9 cellular contexts compared by ENCODE assay signal in genomic region chr2:88600038-88600465, GRCh38. TPM values are rescaled to one million over a fixed set of nuclear protein-coding genes. Genes with fewer than 3 reads are reported as not detected.
DNase-seq lines count a peak whose midpoint lies in the region; ATAC-seq and TF ChIP-seq lines count a peak whose summit lies in the region.
"Had no signal": no experiment of that assay in that cellular context is flagged by ENCODE, and none has a peak within 500 bp of the region (broad histone marks: within the 10 kb centered on the region; RNA-seq: fewer than 3 reads in every experiment).

No MANE protein-coding gene starts in this region.

- TF ChIP-seq CTCF in activated CD8-positive, alpha-beta T cell treated with anti-CD3 and anti-CD28 coated beads for 36 hours (IDR thresholded peaks at IDR 0.05), result no peak
- TF ChIP-seq CTCF in epithelial cell of proximal tubule (conservative IDR thresholded peaks at IDR 0.05; ENCODE audit: low read depth, low read length), result no peak

- H3K4me1 Mint-ChIP-seq in activated CD8-positive, alpha-beta T cell treated with anti-CD3 and anti-CD28 coated beads for 36 hours (ENCODE audit: low read depth), result peaks cover 42% of the 10 kb centered on the region
- peaks cover 26 to 63% (median 53%) of the 10 kb centered on the region in 7 donors for H3K4me1 Mint-ChIP-seq in naive thymus-derived CD4-positive, alpha-beta T cell

- CTCF ChIA-PET in activated CD8-positive, alpha-beta T cell treated with anti-CD3 and anti-CD28 coated beads for 36 hours (lab: Charles Lee), result interaction anchor here (0.9 to 2.2 kb wide), 3 partner anchors 9 to 72 kb away, joined by 3 to 11 read pairs (median 3); no protein-coding TSS in a partner anchor
- CTCF ChIA-PET in naive thymus-derived CD4-positive, alpha-beta T cell (lab: Charles Lee), result interaction anchor here (1.1 kb wide), 1 partner anchor 10 kb away, joined by 5 read pairs; no protein-coding TSS in a partner anchor

- H3K4me3 ChIP-seq in BLaER1 treated with 17β-estradiol and CSF1 and Interleukin-3, amounts not matched to agents 10 nM and 100 nM, result peak overlapping the region in 1 of 10 experiments; percentile 33; a peak in 2 of 20 replicates
- H3K4me3 ChIP-seq in epithelial cell of proximal tubule (ENCODE audit: low read depth, low read length), result no peak overlapping the region
- H3K4me3 ChIP-seq in naive thymus-derived CD4-positive, alpha-beta T cell (ENCODE audit: low read length), result no peak overlapping the region

- no peaks in the 10 kb centered on the region for H3K27me3 ChIP-seq in BLaER1 treated with 17β-estradiol and CSF1 and Interleukin-3, amounts not matched to agents 10 nM and 100 nM
- H3K27me3 ChIP-seq in naive thymus-derived CD4-positive, alpha-beta T cell (ENCODE audit: control insufficient read depth in 2 of 2, insufficient read depth in 2 of 2, low read length in 2 of 2), result no peaks in the 10 kb centered on the region

- H3K27ac Mint-ChIP-seq in activated CD8-positive, alpha-beta T cell treated with anti-CD3 and anti-CD28 coated beads for 36 hours, result peak overlapping the region; percentile 34
- peak overlapping the region in 7 of 9 donors; percentile 6 to 81 (median 31) for H3K27ac Mint-ChIP-seq in naive thymus-derived CD4-positive, alpha-beta T cell

- H3K9ac ChIP-seq in BLaER1 treated with 17β-estradiol and CSF1 and Interleukin-3, amounts not matched to agents 10 nM and 100 nM, result peak overlapping the region in 4 of 11 experiments; percentile 12 to 56 (median 22); a peak in 3 of 22 replicates

- DNase-seq in NCI-H446 (lab: John Stamatoyannopoulos, UW) (peak; percentile 72 to 88), epithelial cell of proximal tubule (ENCODE audit: low read depth) (peak; percentile 100), ureter (ENCODE audit: low spot score) (peak; percentile 45)
- peak; percentile 73 for DNase-seq in activated CD8-positive, alpha-beta T cell treated with anti-CD3 and anti-CD28 coated beads for 36 hours
- peak in 7 of 9 donors; percentile 9 to 81 (median 28) for DNase-seq in naive thymus-derived CD4-positive, alpha-beta T cell

- peak overlapping the region in 10 of 11 experiments; percentile 5 to 72 (median 41); a peak in 14 of 22 replicates for H3K27ac ChIP-seq in BLaER1 treated with 17β-estradiol and CSF1 and Interleukin-3, amounts not matched to agents 10 nM and 100 nM
- no peak overlapping the region for H3K27ac ChIP-seq in naive thymus-derived CD4-positive, alpha-beta T cell (ENCODE audit: low read depth, low read length)
- H3K27ac ChIP-seq: VCaP had no signal

- no peaks in the 10 kb centered on the region for H3K9me3 Mint-ChIP-seq in activated CD8-positive, alpha-beta T cell treated with anti-CD3 and anti-CD28 coated beads for 36 hours
- no peaks in the 10 kb centered on the region for H3K9me3 Mint-ChIP-seq in naive thymus-derived CD4-positive, alpha-beta T cell

- peak overlapping the region; percentile 54 to 92 (median 66) for H3K4me2 ChIP-seq in BLaER1 treated with 17β-estradiol and CSF1 and Interleukin-3, amounts not matched to agents 10 nM and 100 nM

- H3K4me3 Mint-ChIP-seq in activated CD8-positive, alpha-beta T cell treated with anti-CD3 and anti-CD28 coated beads for 36 hours, result no peak overlapping the region
- H3K4me3 Mint-ChIP-seq in naive thymus-derived CD4-positive, alpha-beta T cell, result peak overlapping the region in 1 of 10 donors; percentile 40

- H3K36me3 ChIP-seq in BLaER1 treated with 17β-estradiol and CSF1 and Interleukin-3, amounts not matched to agents 10 nM and 100 nM, result peaks cover 0 to 39% (median 15%) of the 10 kb centered on the region in 11 experiments; a peak in 14 of 22 replicates
- no peaks in the 10 kb centered on the region for H3K36me3 ChIP-seq in naive thymus-derived CD4-positive, alpha-beta T cell (ENCODE audit: control insufficient read depth in 2 of 3, insufficient read depth in 3 of 3, low read length in 3 of 3)

- H3K4me1 ChIP-seq in BLaER1 treated with 17β-estradiol and CSF1 and Interleukin-3, amounts not matched to agents 10 nM and 100 nM, result peaks cover 42 to 90% (median 73%) of the 10 kb centered on the region in 10 experiments
- peaks cover 0 to 5% of the 10 kb centered on the region in 2 donors for H3K4me1 ChIP-seq in naive thymus-derived CD4-positive, alpha-beta T cell (ENCODE audit: control insufficient read depth in 2 of 2, insufficient read depth in 2 of 2, low read length in 2 of 2)

- H3K36me3 Mint-ChIP-seq in activated CD8-positive, alpha-beta T cell treated with anti-CD3 and anti-CD28 coated beads for 36 hours (ENCODE audit: low read depth), result no peaks in the 10 kb centered on the region
- peaks cover 5 to 9% (median 7%) of the 10 kb centered on the region in 5 donors for H3K36me3 Mint-ChIP-seq in naive thymus-derived CD4-positive, alpha-beta T cell

- POLR2A ChIA-PET in activated CD8-positive, alpha-beta T cell treated with anti-CD3 and anti-CD28 coated beads for 36 hours (lab: Charles Lee), result interaction anchor here (1.2 to 2.2 kb wide), 3 partner anchors 9 to 92 kb away, joined by 3 to 11 read pairs (median 6); partner anchors contain the start of genes EIF2AK3 and RPIA
- POLR2A ChIA-PET in naive thymus-derived CD4-positive, alpha-beta T cell (lab: Charles Lee), result no interaction called here

- no peaks in the 10 kb centered on the region for H3K27me3 Mint-ChIP-seq in activated CD8-positive, alpha-beta T cell treated with anti-CD3 and anti-CD28 coated beads for 36 hours
- no peaks in the 10 kb centered on the region for H3K27me3 Mint-ChIP-seq in naive thymus-derived CD4-positive, alpha-beta T cell

- H3K9me3 ChIP-seq in BLaER1 treated with 17β-estradiol and CSF1 and Interleukin-3, amounts not matched to agents 10 nM and 100 nM (replicated peaks in 1 of 11), result peaks cover 0 to 14% (median 0%) of the 10 kb centered on the region in 11 experiments; a peak in 3 of 22 replicates
- H3K9me3 ChIP-seq in naive thymus-derived CD4-positive, alpha-beta T cell (ENCODE audit: control insufficient read depth in 2 of 3, low read length in 3 of 3), result no peaks in the 10 kb centered on the region

- intact Hi-C loops in activated CD8-positive, alpha-beta T cell treated with anti-CD3 and anti-CD28 coated beads for 36 hours (cut with micrococcal nuclease), result no loop called here
- intact Hi-C loops in naive thymus-derived CD4-positive, alpha-beta T cell (cut with micrococcal nuclease), result loop anchor here (1.0 to 2.0 kb wide), 5 partner anchors 9 to 91 kb away; partner anchors contain the start of genes EIF2AK3 (in 2 of the 2) and RPIA (in 1 of the 2)

- ATAC-seq in GM19023 (IDR thresholded peaks at IDR 0.05; ENCODE audit: unreplicated experiment) (peak; percentile 99), HG03103 (IDR thresholded peaks at IDR 0.05; ENCODE audit: low read depth, unreplicated experiment) (peak; percentile 98)
- ATAC-seq in activated CD8-positive, alpha-beta T cell treated with anti-CD3 and anti-CD28 coated beads for 36 hours, result peak; percentile 99
- ATAC-seq in naive thymus-derived CD4-positive, alpha-beta T cell, result peak; percentile 96

- H4K20me1 ChIP-seq in BLaER1 treated with 17β-estradiol and CSF1 and Interleukin-3, amounts not matched to agents 10 nM and 100 nM, result peaks cover 0 to 24% (median 0%) of the 10 kb centered on the region in 11 experiments; a peak in 2 of 22 replicates

RNA-seq across cellular contexts. Expression of gene EIF2AK3, which starts 27.2 kb away (rescaled TPM):
- total RNA-seq in activated CD8-positive, alpha-beta T cell treated with anti-CD3 and anti-CD28 coated beads for 36 hours, result 10 to 100 TPM; 14.9 to 17.4 TPM
- total RNA-seq in epithelial cell of proximal tubule (11.3 and 12.3 TPM in 2 replicates), ureter (30.2 TPM)
- 10 to 100 TPM; 26.1 to 36.5 (median 28.6) TPM for total RNA-seq in naive thymus-derived CD4-positive, alpha-beta T cell
- polyA plus RNA-seq in naive thymus-derived CD4-positive, alpha-beta T cell, result 10 to 100 TPM in 1 of 2 donors, 1 to 10 TPM in 1; 3.2 to 11.2 TPM

Comparison
In these comparisons a context has a peak if more than half of its experiments do, and no peak if none do; other contexts are left out.
1. DNase-seq: peak in every context shown above with its lines; median percentile 100 in epithelial cell of proximal tubule; 80 in NCI-H446; 73 in activated CD8-positive, alpha-beta T cell treated with anti-CD3 and anti-CD28 coated beads for 36 hours; 45 in ureter; 28 in naive thymus-derived CD4-positive, alpha-beta T cell.